ENCODE assay signal across 1 cellular context in genomic region chr19:56765107-56765506, GRCh38.
TF ChIP-seq lines count a peak whose summit lies in the region.

No MANE protein-coding gene starts in this region.

TF ChIP-seq in GM23338, 12 proteins besides CTCF, POLR2A, EP300 and RAD21 (continued from another document):
- no peak for TF ChIP-seq REST (IDR thresholded peaks at IDR 0.05; ENCODE audit: unreplicated experiment)
- no peak for TF ChIP-seq CREB1 (CRISPR knock-in tag; IDR thresholded peaks at IDR 0.05; ENCODE audit: low read depth)
- TF ChIP-seq JUNB (IDR thresholded peaks at IDR 0.05; ENCODE audit: unreplicated experiment): no peak
- no peak for TF ChIP-seq POLR2AphosphoS5 (IDR thresholded peaks at IDR 0.05; ENCODE audit: low read depth)
